8 cellular contexts compared by ENCODE assay signal in genomic region chr3:24521306-24522154, GRCh38. TPM values are rescaled to one million over a fixed set of nuclear protein-coding genes. Genes with fewer than 3 reads are reported as not detected.
DNase-seq lines count a peak whose midpoint lies in the region; ATAC-seq lines count a peak whose summit lies in the region.

No MANE protein-coding gene starts in this region.

- H3K9ac ChIP-seq in ES-I3 (ENCODE audit: low read depth, low read length) = peak overlapping the region; percentile 74; the same call in 1 of the 2 replicates

- H3K4me1 ChIP-seq in ES-I3 (ENCODE audit: insufficient read depth, low read length) = peaks cover 16% of the 10 kb centered on the region

- no peaks in the 10 kb centered on the region for H3K36me3 ChIP-seq in ES-I3 (ENCODE audit: insufficient read depth, low read length)

- no peaks in the 10 kb centered on the region for H3K9me3 ChIP-seq in ES-I3 (ENCODE audit: control insufficient read depth, insufficient read depth, low read length)

- ATAC-seq in left lobe of liver (peak; percentile 86), GM18870 (IDR thresholded peaks at IDR 0.05; ENCODE audit: unreplicated experiment) (no peak)
- peak; percentile 41 for ATAC-seq in stimulated activated naive CD8-positive, alpha-beta T cell treated with anti-CD3 and anti-CD28 coated beads, Interleukin-15, Interleukin-2, amounts not matched to agents 100 U/mL and 50 U/mL, for 24 hours

- peak; percentile 43 for DNase-seq in M059J (ENCODE audit: low read depth)
- peak; percentile 15 for DNase-seq in dermis blood vessel endothelial cell
- DNase-seq in left lobe of liver (ENCODE audit: low spot score) = peak; percentile 74
- DNase-seq in stimulated activated naive CD8-positive, alpha-beta T cell treated with anti-CD3 and anti-CD28 coated beads, Interleukin-15, Interleukin-2, amounts not matched to agents 100 U/mL and 50 U/mL, for 24 hours = peak; percentile 9
- no peak for DNase-seq in activated CD8-positive, alpha-beta memory T cell treated with anti-CD3 and anti-CD28 coated beads for 24 hours
- no peak for DNase-seq in Kasumi-1 (lab: John Stamatoyannopoulos, UW)

RNA-seq across cellular contexts. Expression of gene THRB, which starts 26.9 kb away (rescaled TPM):
- 1.3 and 2.0 TPM in 2 replicates for total RNA-seq in M059J (2014; rRNA removed; shearing (Covaris generic))
- total RNA-seq in dermis blood vessel endothelial cell (0.23 and 0.34 TPM in 2 replicates), left lobe of liver (30.7 TPM)

Comparison
In these comparisons a context has a peak if more than half of its experiments do, and no peak if none do; other contexts are left out.
1. DNase-seq: peak in M059J (single experiment), dermis blood vessel endothelial cell (single experiment), left lobe of liver (single experiment) and stimulated activated naive CD8-positive, alpha-beta T cell treated with anti-CD3 and anti-CD28 coated beads, Interleukin-15, Interleukin-2, amounts not matched to agents 100 U/mL and 50 U/mL, for 24 hours (single experiment); none in activated CD8-positive, alpha-beta memory T cell treated with anti-CD3 and anti-CD28 coated beads for 24 hours (single experiment) and Kasumi-1 (0 of 2).
2. RNA of gene THRB, which starts 26.9 kb away (total RNA-seq): 30.7 TPM in left lobe of liver (single experiment); 1.3 to 2.0 TPM in M059J and 0.23 to 0.34 TPM in dermis blood vessel endothelial cell; every median in the first group is over 10 times any median in the second.